ENCODE assay signal across 26 cellular contexts in the genomic region with DNA sequence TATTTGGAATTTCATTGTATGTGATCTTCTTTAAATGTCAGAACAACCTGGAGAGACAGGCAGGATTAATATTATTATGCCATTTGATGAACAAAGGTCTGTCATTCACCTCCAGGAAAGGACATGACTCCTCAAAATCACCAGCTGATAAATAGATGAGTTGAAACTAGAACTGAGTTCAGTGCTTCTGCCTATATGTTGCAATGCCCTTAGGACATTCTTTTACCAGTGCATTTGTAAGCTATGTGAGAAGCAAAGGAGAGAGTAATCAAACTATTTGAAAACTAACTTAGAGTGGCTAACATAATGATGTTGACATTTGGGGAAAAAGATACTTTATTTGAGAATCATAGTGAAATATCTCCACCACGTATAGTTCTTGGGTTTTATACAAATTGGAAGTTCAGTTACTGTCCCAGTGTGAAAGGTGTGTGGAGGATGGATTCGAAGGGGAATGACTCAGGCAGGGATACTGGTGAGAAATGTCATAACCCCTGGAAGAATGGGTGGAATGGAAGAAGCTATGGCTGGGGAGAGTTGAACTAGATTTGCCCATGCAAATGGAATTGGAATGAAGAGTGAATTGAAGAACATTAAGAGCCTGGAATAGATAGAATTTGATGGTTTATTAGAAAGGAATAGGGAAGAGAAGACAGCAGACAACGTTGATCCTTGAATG. TPM values are rescaled to one million over a fixed set of nuclear protein-coding genes. Genes with fewer than 3 reads are reported as not detected.
"Had no signal": no experiment of that assay in that cellular context is flagged by ENCODE, and none has a peak within 500 bp of the region (broad histone marks: within the 10 kb centered on the region; RNA-seq: fewer than 3 reads in every experiment).

No MANE protein-coding gene starts in this region.

- H3K36me3 Mint-ChIP-seq: natural killer cell treated with Interleukin-12 subunit alpha and Interleukin-12 subunit beta and Interleukin-15 and Interleukin-18, amount 100 ng/mL, for 72 hours; stimulated activated memory B cell treated with anti-CD40 and anti-IgM and Interleukin-4, amounts not matched to agents 10 μg/mL and 1 μg/mL and 100 μg/mL, for 72 hours had no signal

- ATAC-seq: heart left ventricle; left lobe of liver; natural killer cell treated with Interleukin-12 subunit alpha and Interleukin-12 subunit beta and Interleukin-15 and Interleukin-18, amount 100 ng/mL, for 72 hours; psoas muscle; right lobe of liver; stimulated activated memory B cell treated with anti-CD40 and anti-IgM and Interleukin-4, amounts not matched to agents 10 μg/mL and 1 μg/mL and 100 μg/mL, for 72 hours; upper lobe of right lung had no signal

- H3K4me1 Mint-ChIP-seq: stimulated activated memory B cell treated with anti-CD40 and anti-IgM and Interleukin-4, amounts not matched to agents 10 μg/mL and 1 μg/mL and 100 μg/mL, for 72 hours had no signal

- H3K9ac ChIP-seq: parathyroid adenoma had no signal

- DNase-seq: dorsolateral prefrontal cortex; effector CD8-positive, alpha-beta T cell; foreskin fibroblast; heart left ventricle; hippocampal formation; kidney glomerular epithelial cell; midbrain; occipital lobe; psoas muscle; retina; right lobe of liver; spleen; stimulated activated CD4-positive, alpha-beta T cell treated with anti-CD3 and anti-CD28 coated beads, Interleukin-15, amount 100 ng/mL, for 24 hours; stimulated activated CD4-positive, alpha-beta T cell treated with anti-CD3 and anti-CD28 coated beads, Interleukin-1b, Interleukin-23, amount 100 ng/mL, for 48 hours; stimulated activated CD4-positive, alpha-beta T cell treated with anti-CD3 and anti-CD28 coated beads, Interleukin-4, amount 100 ng/mL, for 24 hours; tibial artery; upper lobe of right lung had no signal

- H3K9me3 ChIP-seq: esophagus muscularis mucosa, psoas muscle, right lobe of liver, spleen, tibial artery, upper lobe of right lung had no signal

- H3K9me3 Mint-ChIP-seq: stimulated activated memory B cell treated with anti-CD40 and anti-IgM and Interleukin-4, amounts not matched to agents 10 μg/mL and 1 μg/mL and 100 μg/mL, for 72 hours; stimulated activated naive CD8-positive, alpha-beta T cell treated with anti-CD3 and anti-CD28 coated beads, Interleukin-15, Interleukin-2, amounts not matched to agents 100 ng/mL and 50 ng/mL, for 24 hours had no signal

- H3K4me3 Mint-ChIP-seq: natural killer cell treated with Interleukin-12 subunit alpha and Interleukin-12 subunit beta and Interleukin-15 and Interleukin-18, amount 100 ng/mL, for 72 hours; stimulated activated memory B cell treated with anti-CD40 and anti-IgM and Interleukin-4, amounts not matched to agents 10 μg/mL and 1 μg/mL and 100 μg/mL, for 72 hours; stimulated activated naive CD8-positive, alpha-beta T cell treated with anti-CD3 and anti-CD28 coated beads, Interleukin-15, Interleukin-2, amounts not matched to agents 100 ng/mL and 50 ng/mL, for 24 hours had no signal

- H2AFZ ChIP-seq: parathyroid adenoma had no signal

- H3K4me3 ChIP-seq: coronary artery, dorsolateral prefrontal cortex, esophagus muscularis mucosa, heart left ventricle, psoas muscle, right lobe of liver, spleen, tibial artery, upper lobe of right lung had no signal

- H3K4me1 ChIP-seq: esophagus muscularis mucosa, heart left ventricle, parathyroid adenoma, psoas muscle, right lobe of liver, spleen, tibial artery, upper lobe of right lung had no signal

- H3K36me3 ChIP-seq: esophagus muscularis mucosa, heart left ventricle, right lobe of liver, spleen, tibial artery, upper lobe of right lung had no signal

- H3K27ac ChIP-seq: coronary artery, dorsolateral prefrontal cortex, epithelial cell of prostate, esophagus muscularis mucosa, heart left ventricle, parathyroid adenoma, psoas muscle, right lobe of liver, spleen, tibial artery, upper lobe of right lung had no signal

- H3K27ac Mint-ChIP-seq: natural killer cell treated with Interleukin-12 subunit alpha and Interleukin-12 subunit beta and Interleukin-15 and Interleukin-18, amount 100 ng/mL, for 72 hours; stimulated activated memory B cell treated with anti-CD40 and anti-IgM and Interleukin-4, amounts not matched to agents 10 μg/mL and 1 μg/mL and 100 μg/mL, for 72 hours; stimulated activated naive CD8-positive, alpha-beta T cell treated with anti-CD3 and anti-CD28 coated beads, Interleukin-15, Interleukin-2, amounts not matched to agents 100 ng/mL and 50 ng/mL, for 24 hours had no signal

- H3K27me3 ChIP-seq: dorsolateral prefrontal cortex, esophagus muscularis mucosa, heart left ventricle, right lobe of liver, spleen, tibial artery, upper lobe of right lung had no signal

RNA-seq across cellular contexts. Expression of a gene that starts 21.5 kb away (rescaled TPM):
- total RNA-seq: natural killer cell treated with Interleukin-12 subunit alpha and Interleukin-12 subunit beta and Interleukin-15 and Interleukin-18, amount 100 ng/mL, for 72 hours; skeletal muscle tissue had no signal
